In the genomic region with DNA sequence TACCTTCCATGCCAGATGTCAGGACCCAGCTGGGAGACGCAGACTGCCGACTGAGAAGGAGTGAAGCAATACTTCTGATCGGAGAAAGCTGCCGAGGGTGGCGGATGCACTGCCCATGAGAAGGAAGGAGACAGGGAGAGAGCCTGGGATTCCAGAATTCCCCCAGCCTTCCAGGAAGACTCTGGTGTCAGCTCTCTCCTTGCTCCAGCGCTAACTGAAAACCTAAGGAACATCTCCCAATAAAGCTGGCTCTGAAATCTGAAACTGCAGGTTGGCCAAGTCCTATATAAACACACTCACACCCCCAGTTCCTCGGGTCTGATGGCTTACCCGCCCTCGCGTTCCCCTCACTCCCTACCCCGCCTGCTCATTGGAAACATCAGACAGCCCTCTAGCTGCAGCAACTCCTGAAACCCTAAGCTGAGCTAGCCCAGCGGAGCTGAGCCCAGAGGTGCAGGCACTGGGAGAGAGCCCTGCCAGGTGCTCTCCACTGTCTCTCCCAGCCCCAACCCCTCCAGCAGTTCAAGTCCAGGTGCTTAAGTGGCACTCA, we compare ENCODE assay signal across 8 cellular contexts. TPM values are rescaled to one million over a fixed set of nuclear protein-coding genes. Genes with fewer than 3 reads are reported as not detected.
DNase-seq lines count a peak whose midpoint lies in the region; ATAC-seq, FAIRE-seq and TF ChIP-seq lines count a peak whose summit lies in the region.

No MANE protein-coding gene starts in this region.

- TF ChIP-seq CTCF in liver (IDR thresholded peaks at IDR 0.05; ENCODE audit: low read depth, low read length, missing input control) (no peak), HepG2 (CRISPR knock-in tag; IDR thresholded peaks at IDR 0.05) (no peak), mesothelial cell of epicardium (IDR thresholded peaks at IDR 0.05; ENCODE audit: unreplicated experiment) (no peak)

- TF ChIP-seq RAD21 in liver (IDR thresholded peaks at IDR 0.05) (peak; percentile 60 to 63), HepG2 (CRISPR knock-in tag; IDR thresholded peaks at IDR 0.05) (no peak)

- H3K9ac ChIP-seq in liver (ENCODE audit: low read depth in 1 of 2, low read length in 2 of 2) (peak overlapping the region in 1 of 2 donors; percentile 33), HepG2 (ENCODE audit: insufficient read depth, low read depth, low read length) (no peak overlapping the region)

- DNase-seq in HepG2 (ENCODE audit: low spot score) (no peak), ecto neural progenitor cell (ENCODE audit: low spot score) (peak; percentile 67), mesothelial cell of epicardium (ENCODE audit: low spot score in 2 of 2, unreplicated experiment in 2 of 2) (peak in 1 of 2 experiments; percentile 62), MV-4-11 (lab: John Stamatoyannopoulos, UW) (no peak), activated T-cell treated with anti-CD3 and anti-CD28 coated beads for 4 hours (no peak), dermis blood vessel endothelial cell (no peak)

- H3K27ac ChIP-seq in liver (ENCODE audit: low read depth in 1 of 2, low read length in 2 of 2) = peak overlapping the region in 1 of 2 donors; percentile 15
- H3K27ac ChIP-seq in HepG2 (ENCODE audit: extremely low read length, insufficient read depth, low read length) = no peak overlapping the region

- POLR2A ChIA-PET in HepG2 (lab: Yijun Ruan, JAX) = no interaction called here

- no peaks in the 10 kb centered on the region for H3K79me2 ChIP-seq in HepG2 (ENCODE audit: insufficient read depth, low read length)

- CTCF ChIA-PET in HepG2 (lab: Yijun Ruan, JAX; ENCODE audit: low intra/inter-chr PET ratio, low total read pairs) = no interaction called here

- in situ Hi-C loops in HepG2 (cut with HindIII; ENCODE audit: extremely low pct_ligation_motif_present, low pct_unique_long_range_greater_than_20kb) = no loop called here

- intact Hi-C loops in HepG2 (cut with micrococcal nuclease; ENCODE audit: unreplicated experiment) = no loop called here

- no peaks in the 10 kb centered on the region for H3K27me3 ChIP-seq in liver (ENCODE audit: control insufficient read depth in 4 of 4, insufficient read depth in 4 of 4, low read length in 3 of 4)
- no peaks in the 10 kb centered on the region for H3K27me3 ChIP-seq in HepG2 (ENCODE audit: control insufficient read depth in 1 of 2, insufficient read depth in 2 of 2, low read length in 2 of 2)

- H3K4me1 Mint-ChIP-seq in mesothelial cell of epicardium = peaks cover 37% of the 10 kb centered on the region

- no peaks in the 10 kb centered on the region for H4K20me1 ChIP-seq in HepG2 (ENCODE audit: insufficient read depth, low read length)

- H3K36me3 ChIP-seq in liver (ENCODE audit: control insufficient read depth in 4 of 4, insufficient read depth in 3 of 4, low read depth in 1 of 4, low read length in 3 of 4) (no peaks in the 10 kb centered on the region), HepG2 (replicated peaks in 1 of 2; ENCODE audit: control insufficient read depth in 1 of 2, insufficient read depth in 2 of 2, low read length in 2 of 2) (no peaks in the 10 kb centered on the region)

- peaks cover 2 to 17% (median 15%) of the 10 kb centered on the region in 4 donors for H3K4me1 ChIP-seq in liver (ENCODE audit: control insufficient read depth in 4 of 4, insufficient read depth in 4 of 4, low read length in 3 of 4)
- no peaks in the 10 kb centered on the region for H3K4me1 ChIP-seq in HepG2 (ENCODE audit: insufficient read depth, low read length)

- H2AFZ ChIP-seq in HepG2 (ENCODE audit: low read length) = no peak overlapping the region

- TF ChIP-seq POLR2A in HepG2 (IDR thresholded peaks at IDR 0.05; ENCODE audit: insufficient read depth in 1 of 2, low read depth in 2 of 2, low read length in 2 of 2) = no peak

- no peak for TF ChIP-seq EP300 in HepG2 (IDR thresholded peaks at IDR 0.05; ENCODE audit: low read depth in 2 of 2, low read length in 2 of 2)
- no peak for TF ChIP-seq EP300 in HepG2 (CRISPR knock-in tag; IDR thresholded peaks at IDR 0.05; ENCODE audit: borderline replicate concordance)

- ATAC-seq in HepG2 (no peak), HG02884 (IDR thresholded peaks at IDR 0.05; ENCODE audit: unreplicated experiment) (no peak)

- H3K4me3 Mint-ChIP-seq in mesothelial cell of epicardium = peak overlapping the region; percentile 60

- no peaks in the 10 kb centered on the region for H3K36me3 Mint-ChIP-seq in mesothelial cell of epicardium

- H3K4me3 ChIP-seq in liver (ENCODE audit: low read depth in 1 of 3, low read length in 3 of 3) (peak overlapping the region in 1 of 3 donors; percentile 6), HepG2 (replicated peaks in 1 of 3; ENCODE audit: insufficient read depth in 1 of 3, low read depth in 2 of 3, low read length in 3 of 3) (no peak overlapping the region)

- WGBS in liver = 29% methylated on average over 12 of the region's 12 CpGs
- 93% methylated on average over 12 of the region's 12 CpGs for WGBS in HepG2 (ENCODE audit: low lambda C conversion rate)

- H3K9me3 Mint-ChIP-seq in mesothelial cell of epicardium = no peaks in the 10 kb centered on the region

- peak overlapping the region; percentile 82 for H3K27ac Mint-ChIP-seq in mesothelial cell of epicardium

- H3K9me3 ChIP-seq in liver (ENCODE audit: control insufficient read depth in 4 of 4, low read length in 3 of 4) (no peaks in the 10 kb centered on the region), HepG2 (ENCODE audit: low read length) (no peaks in the 10 kb centered on the region)

- no peak overlapping the region for H3K4me2 ChIP-seq in HepG2 (ENCODE audit: low read depth, low read length)

- BruUV-seq in HepG2 (replicated peaks; lab: Mats Ljungman, UMichigan) = no TSS peak

- H3K27me3 Mint-ChIP-seq in mesothelial cell of epicardium (ENCODE audit: low read depth) = no peaks in the 10 kb centered on the region

- FAIRE-seq in HepG2 (lab: Jason Lieb, UNC) = no peak

TF ChIP-seq in liver, 16 proteins besides CTCF, POLR2A, EP300 and RAD21 (continues in another document):
- TF ChIP-seq SP1 (IDR thresholded peaks at IDR 0.05) (no peak), GABPA (IDR thresholded peaks at IDR 0.05 in 1 of 2, conservative IDR thresholded peaks at IDR 0.05 in 1 of 2) (no peak)
- TF ChIP-seq, protein P1, sequence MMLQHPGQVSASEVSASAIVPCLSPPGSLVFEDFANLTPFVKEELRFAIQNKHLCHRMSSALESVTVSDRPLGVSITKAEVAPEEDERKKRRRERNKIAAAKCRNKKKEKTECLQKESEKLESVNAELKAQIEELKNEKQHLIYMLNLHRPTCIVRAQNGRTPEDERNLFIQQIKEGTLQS (IDR thresholded peaks at IDR 0.05) = no peak

TF ChIP-seq in HepG2, 621 proteins besides CTCF, POLR2A, EP300 and RAD21 (continues in another document):
- TF ChIP-seq ZNF326 (CRISPR knock-in tag; IDR thresholded peaks at IDR 0.05; ENCODE audit: borderline replicate concordance) = no peak
- TF ChIP-seq ZNF614 (CRISPR knock-in tag; IDR thresholded peaks at IDR 0.05; ENCODE audit: borderline replicate concordance) = no peak
- no peak for TF ChIP-seq ZBTB20 (CRISPR knock-in tag; IDR thresholded peaks at IDR 0.05; ENCODE audit: borderline replicate concordance, low read depth)
- no peak for TF ChIP-seq MLLT10 (CRISPR knock-in tag; IDR thresholded peaks at IDR 0.05)
- TF ChIP-seq ZFY (CRISPR knock-in tag; IDR thresholded peaks at IDR 0.05) = no peak
- no peak for TF ChIP-seq ZC3H13 (CRISPR knock-in tag; IDR thresholded peaks at IDR 0.05)
- TF ChIP-seq, protein P2, sequence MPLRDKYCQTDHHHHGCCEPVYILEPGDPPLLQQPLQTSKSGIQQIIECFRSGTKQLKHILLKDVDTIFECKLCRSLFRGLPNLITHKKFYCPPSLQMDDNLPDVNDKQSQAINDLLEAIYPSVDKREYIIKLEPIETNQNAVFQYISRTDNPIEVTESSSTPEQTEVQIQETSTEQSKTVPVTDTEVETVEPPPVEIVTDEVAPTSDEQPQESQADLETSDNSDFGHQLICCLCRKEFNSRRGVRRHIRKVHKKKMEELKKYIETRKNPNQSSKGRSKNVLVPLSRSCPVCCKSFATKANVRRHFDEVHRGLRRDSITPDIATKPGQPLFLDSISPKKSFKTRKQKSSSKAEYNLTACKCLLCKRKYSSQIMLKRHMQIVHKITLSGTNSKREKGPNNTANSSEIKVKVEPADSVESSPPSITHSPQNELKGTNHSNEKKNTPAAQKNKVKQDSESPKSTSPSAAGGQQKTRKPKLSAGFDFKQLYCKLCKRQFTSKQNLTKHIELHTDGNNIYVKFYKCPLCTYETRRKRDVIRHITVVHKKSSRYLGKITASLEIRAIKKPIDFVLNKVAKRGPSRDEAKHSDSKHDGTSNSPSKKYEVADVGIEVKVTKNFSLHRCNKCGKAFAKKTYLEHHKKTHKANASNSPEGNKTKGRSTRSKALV (CRISPR knock-in tag; IDR thresholded peaks at IDR 0.05) = no peak

RNA-seq across cellular contexts. Expression of a gene that starts 52.3 kb away (rescaled TPM):
- total RNA-seq in liver (10 to 100 TPM in 1 of 2 donors, 1 to 10 TPM in 1; 5.3 to 12.8 TPM), HepG2 (2016; rRNA removed; fragmentation: Illumina TruSeq; extraction: Trizol) (10.8 and 11.4 TPM in 2 replicates), mesothelial cell of epicardium (29.7 to 34.0 TPM (median 32.2 TPM) in 3 replicates), dermis blood vessel endothelial cell (0.51 and 3.5 TPM in 2 replicates)
- polyA plus RNA-seq in liver (1 to 10 TPM; 6.7 to 8.5 TPM), HepG2 (2011; rRNA removed) (5.3 and 6.4 TPM in 2 replicates)
- 0.40 and 1.1 TPM in 2 replicates for total RNA-seq in HepG2 (2016; cell fraction: cytosol; rRNA removed; fragmentation: Illumina TruSeq; extraction: Trizol; ENCODE audit: low read depth)
- 7.3 and 13.7 TPM in 2 replicates for total RNA-seq in HepG2 (2016; cell fraction: insoluble cytoplasmic fraction; rRNA removed; fragmentation: Illumina TruSeq; extraction: Trizol)
- 3.9 and 4.0 TPM in 2 replicates for total RNA-seq in HepG2 (2016; cell fraction: membrane; rRNA removed; fragmentation: Illumina TruSeq; extraction: Trizol)
- total RNA-seq in HepG2 (2016; cell fraction: nucleus; rRNA removed; fragmentation: Illumina TruSeq; extraction: Trizol) = 16.8 and 17.2 TPM in 2 replicates
- 2.2 TPM in 2 replicates for polyA plus RNA-seq in HepG2 (2011; cell fraction: cytosol; rRNA removed)
- 18.8 and 20.9 TPM in 2 replicates for polyA plus RNA-seq in HepG2 (2011; cell fraction: nucleus; rRNA removed)
- polyA plus RNA-seq in HepG2 (2012) = 6.1 and 6.4 TPM in 2 replicates
- polyA plus RNA-seq in HepG2 (2016; cell fraction: cytosol; fragmentation: Illumina TruSeq; extraction: Trizol; ENCODE audit: low read depth) = 0.33 and 0.35 TPM in 2 replicates
- 5.7 and 9.8 TPM in 2 replicates for polyA plus RNA-seq in HepG2 (2016; cell fraction: insoluble cytoplasmic fraction; fragmentation: Illumina TruSeq; extraction: Trizol; ENCODE audit: low read depth)
- polyA plus RNA-seq in HepG2 (2016; cell fraction: membrane; fragmentation: Illumina TruSeq; extraction: Trizol; ENCODE audit: low read depth) = 1.2 and 1.6 TPM in 2 replicates
- polyA plus RNA-seq in HepG2 (2016; cell fraction: nucleus; fragmentation: Illumina TruSeq; extraction: Trizol; ENCODE audit: insufficient read depth, low read depth) = 24.1 and 24.3 TPM in 2 replicates
- polyA minus RNA-seq in HepG2 (2011; rRNA and poly(A)+ RNA removed; ENCODE audit: low replicate concordance) = 5.2 and 11.2 TPM in 2 replicates
- polyA minus RNA-seq in HepG2 (2011; cell fraction: cytosol; rRNA and poly(A)+ RNA removed) = 3.2 and 7.6 TPM in 2 replicates
- 11.1 and 11.8 TPM in 2 replicates for polyA minus RNA-seq in HepG2 (2011; cell fraction: nucleus; rRNA and poly(A)+ RNA removed)
